1 cellular context compared by ENCODE assay signal in genomic region chr6:41027799-41028617, GRCh38.
TF ChIP-seq lines count a peak whose summit lies in the region.

No MANE protein-coding gene starts in this region.

TF ChIP-seq in HepG2, 621 proteins besides CTCF, POLR2A, EP300 and RAD21 (continued from another document and continues in another):
- TF ChIP-seq SNAPC4 (CRISPR knock-in tag; IDR thresholded peaks at IDR 0.05) (no peak), SMYD3 (CRISPR knock-in tag; IDR thresholded peaks at IDR 0.05) (no peak), IKZF4 (CRISPR knock-in tag; IDR thresholded peaks at IDR 0.05; ENCODE audit: borderline replicate concordance, low read depth, not compliant biosample characterization) (no peak), MEF2D (CRISPR knock-in tag; IDR thresholded peaks at IDR 0.05) (peak; percentile 71), ZNF180 (CRISPR knock-in tag; IDR thresholded peaks at IDR 0.05; ENCODE audit: borderline replicate concordance, low read depth) (no peak), CCAR2 (optimal IDR thresholded peaks at IDR 0.05; ENCODE audit: low read depth, low read length) (no peak), GFI1 (CRISPR knock-in tag; IDR thresholded peaks at IDR 0.05; ENCODE audit: borderline replicate concordance) (no peak; the same call in 1 of the 2 replicates), MBNL3 (CRISPR knock-in tag; conservative IDR thresholded peaks at IDR 0.05) (no peak), TAF15 (IDR thresholded peaks at IDR 0.05; ENCODE audit: low read depth, low read length, poor library complexity, severe bottlenecking) (peak; percentile 54), MEIS2 (CRISPR knock-in tag; IDR thresholded peaks at IDR 0.05) (peak; percentile 29; the same call in 1 of the 2 replicates), RBFOX2 (IDR thresholded peaks at IDR 0.05; ENCODE audit: low read depth, low read length) (peak; percentile 70), ETS1 (CRISPR knock-in tag; IDR thresholded peaks at IDR 0.05) (no peak), POLR2G (IDR thresholded peaks at IDR 0.05; ENCODE audit: low read depth, low read length) (peak; percentile 33; the same call in 1 of the 2 replicates), AKAP8 (CRISPR knock-in tag; IDR thresholded peaks at IDR 0.05) (peak; percentile 85), ESRRA (CRISPR knock-in tag; IDR thresholded peaks at IDR 0.05; ENCODE audit: low read depth) (no peak), GABPA (IDR thresholded peaks at IDR 0.05; ENCODE audit: low read depth, low read length) (no peak), GABPA (CRISPR knock-in tag; IDR thresholded peaks at IDR 0.05; ENCODE audit: low read depth) (no peak), KDM6A (CRISPR knock-in tag; IDR thresholded peaks at IDR 0.05; ENCODE audit: low read depth) (no peak), RXRA (CRISPR knock-in tag; IDR thresholded peaks at IDR 0.05) (peak; percentile 71), THAP9 (CRISPR knock-in tag; IDR thresholded peaks at IDR 0.05; ENCODE audit: borderline replicate concordance) (peak; percentile 65; the same call in 1 of the 2 replicates), ZGPAT (CRISPR knock-in tag; IDR thresholded peaks at IDR 0.05) (peak; percentile 79; the same call in 1 of the 2 replicates), E2F5 (CRISPR knock-in tag; conservative IDR thresholded peaks at IDR 0.05) (peak; percentile 49; the same call in 1 of the 2 replicates), ZNF431 (CRISPR knock-in tag; IDR thresholded peaks at IDR 0.05; ENCODE audit: borderline replicate concordance, low read depth) (no peak), ERF (CRISPR knock-in tag; IDR thresholded peaks at IDR 0.05) (peak; percentile 70), ZNF296 (CRISPR knock-in tag; conservative IDR thresholded peaks at IDR 0.05) (peak; percentile 36; the same call in 1 of the 2 replicates), SATB2 (CRISPR knock-in tag; IDR thresholded peaks at IDR 0.05) (no peak), FOSL2 (CRISPR knock-in tag; IDR thresholded peaks at IDR 0.05) (0 out of 2 replicates have a peak, but pooled peaks have one; percentile 38), NFE2L2 (IDR thresholded peaks at IDR 0.05; ENCODE audit: low read length) (no peak), NR2C2 (CRISPR knock-in tag; IDR thresholded peaks at IDR 0.05; ENCODE audit: borderline replicate concordance) (peak; percentile 22; the same call in 1 of the 2 replicates), ZFP91 (CRISPR knock-in tag; IDR thresholded peaks at IDR 0.05; ENCODE audit: borderline replicate concordance) (peak; percentile 90; the same call in 1 of the 2 replicates), PRDM4 (CRISPR knock-in tag; IDR thresholded peaks at IDR 0.05; ENCODE audit: borderline replicate concordance) (no peak), SRSF9 (IDR thresholded peaks at IDR 0.05; ENCODE audit: borderline replicate concordance, insufficient read depth, low read depth, low read length, poor library complexity, severe bottlenecking) (no peak), ZNF441 (CRISPR knock-in tag; IDR thresholded peaks at IDR 0.05; ENCODE audit: borderline replicate concordance) (no peak), ZNF776 (CRISPR knock-in tag; IDR thresholded peaks at IDR 0.05) (0 out of 2 replicates have a peak, but pooled peaks have one; percentile 68), NFAT5 (CRISPR knock-in tag; IDR thresholded peaks at IDR 0.05) (no peak; the same call in 1 of the 2 replicates)
